8 cellular contexts compared by ENCODE assay signal in genomic region chr1:206575165-206575893, GRCh38. TPM values are rescaled to one million over a fixed set of nuclear protein-coding genes. Genes with fewer than 3 reads are reported as not detected.
DNase-seq lines count a peak whose midpoint lies in the region; ATAC-seq lines count a peak whose summit lies in the region.

No MANE protein-coding gene starts in this region.

- intact Hi-C loops in activated T-helper 2 cell treated with anti-CD3 and anti-CD28 coated beads, Interferon-gamma antibody, Interleukin-2, Interleukin-4, amounts not matched to agents 10 μg/mL and 5 μg/mL and 100 μg/mL, durations not matched to agents 14 hours and 24 hours and 36 hours (cut with micrococcal nuclease): loop anchor here (2.0 kb wide), 1 partner anchor 15 kb away; no protein-coding TSS in a partner anchor
- intact Hi-C loops in left cardiac atrium (cut with DNase I): no loop called here

- H3K4me3 Mint-ChIP-seq in activated T-helper 2 cell treated with anti-CD3 and anti-CD28 coated beads, Interferon-gamma antibody, Interleukin-2, Interleukin-4, amounts not matched to agents 10 μg/mL and 5 μg/mL and 100 μg/mL, durations not matched to agents 14 hours and 24 hours and 36 hours (ENCODE audit: low read depth): peak overlapping the region; percentile 70

- peaks cover 89% of the 10 kb centered on the region for H3K36me3 Mint-ChIP-seq in activated T-helper 2 cell treated with anti-CD3 and anti-CD28 coated beads, Interferon-gamma antibody, Interleukin-2, Interleukin-4, amounts not matched to agents 10 μg/mL and 5 μg/mL and 100 μg/mL, durations not matched to agents 14 hours and 24 hours and 36 hours (ENCODE audit: low read depth)

- no peaks in the 10 kb centered on the region for H3K9me3 Mint-ChIP-seq in activated T-helper 2 cell treated with anti-CD3 and anti-CD28 coated beads, Interferon-gamma antibody, Interleukin-2, Interleukin-4, amounts not matched to agents 10 μg/mL and 5 μg/mL and 100 μg/mL, durations not matched to agents 14 hours and 24 hours and 36 hours

- DNase-seq in EL (peak; percentile 73), Kasumi-1 (lab: John Stamatoyannopoulos, UW) (peak; percentile 97 to 98), left cardiac atrium (no peak), stromal cell of bone marrow (ENCODE audit: low read depth) (peak; percentile 49), NCI-H1694 (lab: John Stamatoyannopoulos, UW) (no peak), NCI-H526 (lab: John Stamatoyannopoulos, UW) (no peak)
- DNase-seq in activated T-helper 2 cell treated with anti-CD3 and anti-CD28 coated beads, Interferon-gamma antibody, Interleukin-2, Interleukin-4, amounts not matched to agents 10 μg/mL and 5 μg/mL and 100 μg/mL, durations not matched to agents 14 hours and 24 hours and 36 hours (ENCODE audit: low spot score): peak; percentile 65

- H3K27ac Mint-ChIP-seq in activated T-helper 2 cell treated with anti-CD3 and anti-CD28 coated beads, Interferon-gamma antibody, Interleukin-2, Interleukin-4, amounts not matched to agents 10 μg/mL and 5 μg/mL and 100 μg/mL, durations not matched to agents 14 hours and 24 hours and 36 hours: peak overlapping the region; percentile 98

- no peaks in the 10 kb centered on the region for H3K27me3 Mint-ChIP-seq in activated T-helper 2 cell treated with anti-CD3 and anti-CD28 coated beads, Interferon-gamma antibody, Interleukin-2, Interleukin-4, amounts not matched to agents 10 μg/mL and 5 μg/mL and 100 μg/mL, durations not matched to agents 14 hours and 24 hours and 36 hours (ENCODE audit: low read depth)

- peaks cover 86% of the 10 kb centered on the region for H3K4me1 Mint-ChIP-seq in activated T-helper 2 cell treated with anti-CD3 and anti-CD28 coated beads, Interferon-gamma antibody, Interleukin-2, Interleukin-4, amounts not matched to agents 10 μg/mL and 5 μg/mL and 100 μg/mL, durations not matched to agents 14 hours and 24 hours and 36 hours (ENCODE audit: low read depth)

- ATAC-seq in left cardiac atrium (peak; percentile 73 to 77), GM18873 (IDR thresholded peaks at IDR 0.05; ENCODE audit: low FRiP score, unreplicated experiment) (no peak)

RNA-seq across cellular contexts. Expression of gene EIF2D, which starts 36.9 kb away (rescaled TPM):
- 72.7 and 73.3 TPM in 2 replicates for total RNA-seq in activated T-helper 2 cell treated with anti-CD3 and anti-CD28 coated beads, Interferon-gamma antibody, Interleukin-2, Interleukin-4, amounts not matched to agents 10 μg/mL and 5 μg/mL and 100 μg/mL, durations not matched to agents 14 hours and 24 hours and 36 hours
- total RNA-seq in left cardiac atrium: 10 to 100 TPM; 22.9 to 27.8 TPM

Comparison
In these comparisons a context has a peak if more than half of its experiments do, and no peak if none do; other contexts are left out.
1. DNase-seq: peak in EL (single experiment), Kasumi-1 (2 of 2), activated T-helper 2 cell treated with anti-CD3 and anti-CD28 coated beads, Interferon-gamma antibody, Interleukin-2, Interleukin-4, amounts not matched to agents 10 μg/mL and 5 μg/mL and 100 μg/mL, durations not matched to agents 14 hours and 24 hours and 36 hours (single experiment) and stromal cell of bone marrow (single experiment); none in left cardiac atrium (single experiment), NCI-H1694 (single experiment) and NCI-H526 (0 of 2).